2 cellular contexts compared by ENCODE assay signal in genomic region chr18:47403949-47404348, GRCh38.
TF ChIP-seq lines count a peak whose summit lies in the region.

No MANE protein-coding gene starts in this region.

TF ChIP-seq in HEK293, 187 proteins besides CTCF, POLR2A, EP300 and RAD21:
- TF ChIP-seq GLI4 (tag by site-specific recombination; IDR thresholded peaks at IDR 0.05) (no peak), ZNF280D (tag by site-specific recombination; IDR thresholded peaks at IDR 0.05) (no peak), EGR2 (tag by site-specific recombination; IDR thresholded peaks at IDR 0.05; ENCODE audit: low read depth) (peak; percentile 83), KLF8 (tag by site-specific recombination; IDR thresholded peaks at IDR 0.05) (no peak), ZNF19 (tag by site-specific recombination; IDR thresholded peaks at IDR 0.05; ENCODE audit: low read depth) (no peak), ZFHX2 (tag by site-specific recombination; conservative IDR thresholded peaks at IDR 0.05) (peak; percentile 75), SETDB1 (IDR thresholded peaks at IDR 0.05; ENCODE audit: insufficient read length, low read length) (no peak), ZNF138 (tag by site-specific recombination; IDR thresholded peaks at IDR 0.05; ENCODE audit: borderline replicate concordance) (no peak)

TF ChIP-seq in H1, 55 proteins besides CTCF, POLR2A, EP300 and RAD21 (continued from another document):
- TF ChIP-seq ATF3 (IDR thresholded peaks at IDR 0.05; ENCODE audit: insufficient read depth, low read depth, low read length) (no peak), SP4 (IDR thresholded peaks at IDR 0.05; ENCODE audit: low read length) (no peak), TCF12 (IDR thresholded peaks at IDR 0.05; ENCODE audit: low read depth, low read length) (no peak), TAF1 (IDR thresholded peaks at IDR 0.05; ENCODE audit: low read depth, low read length) (no peak), GABPA (IDR thresholded peaks at IDR 0.05; ENCODE audit: borderline replicate concordance, insufficient read depth, low read length) (no peak), KDM5A (IDR thresholded peaks at IDR 0.05; ENCODE audit: low read length) (no peak), TBP (IDR thresholded peaks at IDR 0.05; ENCODE audit: low read depth, low read length) (no peak), BACH1 (IDR thresholded peaks at IDR 0.05; ENCODE audit: low read length) (no peak), E2F6 (IDR thresholded peaks at IDR 0.05) (no peak), FOSL1 (IDR thresholded peaks at IDR 0.05; ENCODE audit: insufficient read depth, low read depth, low read length) (no peak), BRCA1 (IDR thresholded peaks at IDR 0.05; ENCODE audit: low read depth, low read length) (no peak)
TF ChIP-seq in H1: peak in this region for 0.
